21 cellular contexts compared by ENCODE assay signal in the genomic region with DNA sequence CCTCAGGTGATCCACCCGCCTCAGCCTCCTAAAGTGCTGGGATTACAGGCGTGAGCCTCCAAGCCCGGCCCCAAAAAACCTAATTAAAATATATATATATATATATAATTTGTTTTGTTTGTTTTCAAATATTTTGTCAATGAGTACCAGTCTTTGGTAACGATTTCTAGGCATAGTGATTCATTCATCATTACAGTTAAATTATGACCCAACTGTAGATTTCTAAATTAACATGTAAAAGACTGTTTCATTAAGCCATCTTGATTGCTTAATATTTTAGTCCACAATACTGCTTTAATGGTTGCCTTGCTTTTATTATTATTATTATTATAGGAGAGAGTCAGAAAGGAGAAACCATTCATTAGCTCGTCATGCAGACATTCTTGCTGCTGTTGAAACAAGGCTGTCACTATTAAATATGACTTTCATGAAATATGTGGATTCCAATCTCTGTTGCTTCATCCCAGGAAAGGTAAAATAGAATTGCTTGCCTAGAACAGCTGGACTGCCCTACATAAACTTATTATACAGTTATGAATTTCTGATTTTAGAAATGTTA.
"Had no signal": no experiment of that assay in that cellular context is flagged by ENCODE, and none has a peak within 500 bp of the region (broad histone marks: within the 10 kb centered on the region; RNA-seq: fewer than 3 reads in every experiment).

No MANE protein-coding gene starts in this region.

- H3K9me3 ChIP-seq: adrenal gland, Peyer's patch had no signal

- ATAC-seq: activated CD8-positive, alpha-beta T cell treated with anti-CD3 and anti-CD28 coated beads, Interleukin-2, amount 10 ng/mL, durations not matched to agents 7 days and 5 days; WTC11 had no signal

- H3K27ac ChIP-seq: adrenal gland, KMS-11, Peyer's patch had no signal

- DNase-seq: activated CD4-positive, alpha-beta T cell treated with anti-CD3 and anti-CD28 coated beads for 48 hours; activated CD4-positive, alpha-beta T cell treated with anti-CD3 and anti-CD28 coated beads, Interleukin-2, amount 50 U/mL, for 4 hours; activated CD4-positive, CD25-positive, alpha-beta regulatory T cell treated with anti-CD3 and anti-CD28 coated beads, Interleukin-2, amount 50 U/mL, for 72 hours; activated CD8-positive, alpha-beta memory T cell treated with anti-CD3 and anti-CD28 coated beads, Interleukin-2, amount 50 U/mL, for 48 hours; activated CD8-positive, alpha-beta T cell treated with anti-CD3 and anti-CD28 coated beads, Interleukin-2, amount 10 ng/mL, durations not matched to agents 7 days and 5 days; activated naive CD4-positive, alpha-beta T cell treated with anti-CD3 and anti-CD28 coated beads, Interleukin-2, amount 50 U/mL, for 16 hours; activated naive CD8-positive, alpha-beta T cell treated with anti-CD3 and anti-CD28 coated beads, Interleukin-2, amount 10 ng/mL, durations not matched to agents 7 days and 5 days; activated T-cell treated with anti-CD3 and anti-CD28 coated beads, Interleukin-2, amount 50 U/mL, for 1 hour; adrenal gland; aorta; MM.1S; NCI-H1105; NCI-H1436 treated with DMSO at 0.1 percent for 48 hours; NCI-H187; NCI-H2081; NCI-H446; NCI-H524; Peyer's patch; SHP77 treated with DMSO at 0.1 percent for 48 hours had no signal

- H3K4me3 ChIP-seq: adrenal gland, Peyer's patch had no signal

- H3K27me3 ChIP-seq: adrenal gland, Peyer's patch had no signal
